30 cellular contexts compared by ENCODE assay signal in genomic region chr13:39820606-39821005, GRCh38.
"Had no signal": no experiment of that assay in that cellular context is flagged by ENCODE, and none has a peak within 500 bp of the region (broad histone marks: within the 10 kb centered on the region; RNA-seq: fewer than 3 reads in every experiment).

No MANE protein-coding gene starts in this region.

- H3K27me3 ChIP-seq: adrenal gland had no signal

- DNase-seq: activated CD4-positive, alpha-beta T cell treated with anti-CD3 and anti-CD28 coated beads for 36 hours; activated CD4-positive, alpha-beta T cell treated with anti-CD3 and anti-CD28 coated beads, Interleukin-2, amount 10 ng/mL, durations not matched to agents 7 days and 5 days; activated CD4-positive, alpha-beta T cell treated with anti-CD3 and anti-CD28 coated beads, Interleukin-2, amount 50 U/mL, for 48 hours; activated CD8-positive, alpha-beta T cell treated with anti-CD3 and anti-CD28 coated beads, Interleukin-2, amount 10 ng/mL, durations not matched to agents 7 days and 5 days; activated gamma-delta T cell treated with Interleukin-2 at 50 U/mL for 16 hours; activated naive CD4-positive, alpha-beta T cell treated with anti-CD3 and anti-CD28 coated beads for 36 hours; activated T-cell treated with anti-CD3 and anti-CD28 coated beads, Interleukin-2, amount 50 U/mL, for 4 hours; adrenal gland; caudate nucleus; cerebellar nuclear complex; MM.1S; MV-4-11; NCI-H1092; NCI-H1436 treated with DMSO at 0.1 percent for 48 hours; NCI-H1694 treated with DMSO at 0.1 percent for 48 hours; NCI-H2029; NCI-H2171; NCI-H2227 treated with DMSO at 0.1 percent for 48 hours; NCI-H446; NCI-H69; PC-9; Right ventricle myocardium superior; T1000; WERI-Rb-1 had no signal

- H3K9me3 ChIP-seq: adrenal gland had no signal

- ATAC-seq: activated CD4-positive, alpha-beta T cell treated with anti-CD3 and anti-CD28 coated beads for 36 hours; activated CD4-positive, CD25-positive, alpha-beta regulatory T cell treated with anti-CD3 and anti-CD28 coated beads, Interleukin-2, amount 50 U/mL, for 24 hours; activated CD8-positive, alpha-beta T cell treated with anti-CD3 and anti-CD28 coated beads, Interleukin-2, amount 10 ng/mL, durations not matched to agents 7 days and 5 days; activated naive CD4-positive, alpha-beta T cell treated with anti-CD3 and anti-CD28 coated beads, Interleukin-2, amount 50 U/mL, for 72 hours; activated T-cell treated with anti-CD3 and anti-CD28 coated beads, Interleukin-2, amount 50 U/mL, for 4 hours had no signal

- H2AFZ ChIP-seq: PC-9 had no signal

- H3K4me3 Mint-ChIP-seq: activated CD4-positive, alpha-beta T cell treated with anti-CD3 and anti-CD28 coated beads for 36 hours; activated CD4-positive, alpha-beta T cell treated with anti-CD3 and anti-CD28 coated beads, Interleukin-2, amount 10 ng/mL, durations not matched to agents 7 days and 5 days; activated CD8-positive, alpha-beta T cell treated with anti-CD3 and anti-CD28 coated beads, Interleukin-2, amount 10 ng/mL, durations not matched to agents 7 days and 5 days; activated naive CD4-positive, alpha-beta T cell treated with anti-CD3 and anti-CD28 coated beads for 36 hours; activated T-cell treated with anti-CD3 and anti-CD28 coated beads, Interleukin-2, amount 50 U/mL, for 4 hours; activated T-helper 1 cell treated with anti-CD3 and anti-CD28 coated beads, Interleukin-12 subunit alpha, Interleukin-12 subunit beta, Interleukin-2, Interleukin-4 antibody, amounts not matched to agents 30 ng/mL and 10 ng/mL and 1 ng/mL, durations not matched to agents 14 hours and 24 hours and 36 hours; brain had no signal

- H3K9me3 Mint-ChIP-seq: activated naive CD4-positive, alpha-beta T cell treated with anti-CD3 and anti-CD28 coated beads for 36 hours; activated T-cell treated with anti-CD3 and anti-CD28 coated beads, Interleukin-2, amount 50 U/mL, for 4 hours had no signal

- H3K4me2 ChIP-seq: KMS-11, PC-9 had no signal

- H3K4me3 ChIP-seq: adrenal gland, PC-9, SK-N-MC had no signal

- H3K4me1 ChIP-seq: adrenal gland had no signal

- H3K36me3 Mint-ChIP-seq: activated naive CD4-positive, alpha-beta T cell treated with anti-CD3 and anti-CD28 coated beads, Interleukin-2, amount 50 U/mL, for 72 hours; brain had no signal

- H3K27ac Mint-ChIP-seq: activated CD4-positive, alpha-beta T cell treated with anti-CD3 and anti-CD28 coated beads for 36 hours; activated CD4-positive, alpha-beta T cell treated with anti-CD3 and anti-CD28 coated beads, Interleukin-2, amount 10 ng/mL, durations not matched to agents 7 days and 5 days; activated CD8-positive, alpha-beta T cell treated with anti-CD3 and anti-CD28 coated beads, Interleukin-2, amount 10 ng/mL, durations not matched to agents 7 days and 5 days; activated naive CD4-positive, alpha-beta T cell treated with anti-CD3 and anti-CD28 coated beads for 36 hours; activated naive CD4-positive, alpha-beta T cell treated with anti-CD3 and anti-CD28 coated beads, Interleukin-2, amount 50 U/mL, for 72 hours; activated T-helper 1 cell treated with anti-CD3 and anti-CD28 coated beads, Interleukin-12 subunit alpha, Interleukin-12 subunit beta, Interleukin-2, Interleukin-4 antibody, amounts not matched to agents 30 ng/mL and 10 ng/mL and 1 ng/mL, durations not matched to agents 14 hours and 24 hours and 36 hours had no signal

- H3K27ac ChIP-seq: adrenal gland, KMS-11, PC-9, SK-N-MC, WERI-Rb-1 had no signal

- H3K27me3 Mint-ChIP-seq: activated CD4-positive, alpha-beta T cell treated with anti-CD3 and anti-CD28 coated beads for 36 hours; activated CD4-positive, alpha-beta T cell treated with anti-CD3 and anti-CD28 coated beads, Interleukin-2, amount 10 ng/mL, durations not matched to agents 7 days and 5 days had no signal

- H3K36me3 ChIP-seq: adrenal gland, WERI-Rb-1 had no signal
